In the genomic region with DNA sequence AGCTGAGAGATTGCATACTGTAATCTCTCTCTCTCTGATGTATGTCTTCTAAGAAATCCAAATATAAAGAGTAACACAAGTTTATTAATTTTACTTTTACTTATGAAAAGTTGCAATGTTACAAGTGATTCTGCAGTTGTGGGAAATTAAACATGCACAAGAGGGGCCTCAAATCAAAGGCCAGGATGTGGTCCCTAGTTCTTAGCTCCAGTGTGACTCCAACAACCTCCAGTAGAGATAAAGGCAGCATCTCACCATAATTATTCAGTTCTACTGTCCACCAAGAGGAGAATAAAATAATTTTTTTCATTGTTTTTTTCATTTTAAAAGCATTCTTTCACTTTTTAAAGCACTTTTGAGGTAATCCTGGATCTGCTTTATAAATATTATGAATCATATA, we compare ENCODE assay signal across 34 cellular contexts.
"Had no signal": no experiment of that assay in that cellular context is flagged by ENCODE, and none has a peak within 500 bp of the region (broad histone marks: within the 10 kb centered on the region; RNA-seq: fewer than 3 reads in every experiment).

No MANE protein-coding gene starts in this region.

- H3K4me3 ChIP-seq: adrenal gland, body of pancreas, breast epithelium had no signal

- ATAC-seq: activated CD8-positive, alpha-beta T cell treated with anti-CD3 and anti-CD28 coated beads for 36 hours; activated naive CD4-positive, alpha-beta T cell treated with anti-CD3 and anti-CD28 coated beads, Interleukin-2, amount 50 U/mL, for 72 hours; activated T-cell treated with anti-CD3 and anti-CD28 coated beads, Interleukin-2, amount 50 U/mL, for 4 hours; activated T-cell treated with anti-CD3 and anti-CD28 coated beads, Interleukin-2, amount 50 U/mL, for 72 hours; activated T-helper 17 cell treated with anti-CD3 and anti-CD28 coated beads, Interleukin-2, amount 50 U/mL, for 72 hours; body of pancreas had no signal

- H3K36me3 ChIP-seq: adrenal gland, brain microvascular endothelial cell, breast epithelium had no signal

- H3K27ac ChIP-seq: adrenal gland, body of pancreas, brain microvascular endothelial cell, breast epithelium, VCaP had no signal

- H3K27me3 Mint-ChIP-seq: activated B cell treated with CpG ODN at 0.5 μM for 24 hours; activated CD4-positive, alpha-beta memory T cell treated with anti-CD3 and anti-CD28 coated beads for 36 hours; activated CD4-positive, alpha-beta T cell treated with anti-CD3 and anti-CD28 coated beads, Interleukin-2, amount 10 ng/mL, durations not matched to agents 24 days and 14 days; activated CD8-positive, alpha-beta T cell treated with anti-CD3 and anti-CD28 coated beads for 36 hours; activated naive CD8-positive, alpha-beta T cell treated with anti-CD3 and anti-CD28 coated beads for 36 hours; activated T-helper 17 cell treated with anti-CD3 and anti-CD28 coated beads, Interleukin-2, amount 50 U/mL, for 72 hours had no signal

- H3K27ac Mint-ChIP-seq: activated B cell treated with CpG ODN at 0.5 μM for 24 hours; activated CD4-positive, alpha-beta memory T cell treated with anti-CD3 and anti-CD28 coated beads for 36 hours; activated CD4-positive, alpha-beta T cell treated with anti-CD3 and anti-CD28 coated beads, Interleukin-2, amount 10 ng/mL, durations not matched to agents 24 days and 14 days; activated CD8-positive, alpha-beta T cell treated with anti-CD3 and anti-CD28 coated beads for 36 hours; activated naive CD4-positive, alpha-beta T cell treated with anti-CD3 and anti-CD28 coated beads for 36 hours; activated naive CD4-positive, alpha-beta T cell treated with anti-CD3 and anti-CD28 coated beads, Interleukin-2, amount 50 U/mL, for 72 hours; activated naive CD8-positive, alpha-beta T cell treated with anti-CD3 and anti-CD28 coated beads for 36 hours; activated T-cell treated with anti-CD3 and anti-CD28 coated beads, Interleukin-2, amount 50 U/mL, for 72 hours; activated T-helper 1 cell treated with anti-CD3 and anti-CD28 coated beads, Interleukin-12 subunit alpha, Interleukin-12 subunit beta, Interleukin-2, Interleukin-4 antibody, amounts not matched to agents 30 ng/mL and 10 ng/mL and 1 ng/mL, durations not matched to agents 14 hours and 24 hours and 36 hours; activated T-helper 17 cell treated with anti-CD3 and anti-CD28 coated beads, Interleukin-2, amount 50 U/mL, for 72 hours; T-helper 2 cell treated with Interferon-gamma antibody and Interleukin-4, amounts not matched to agents 5 μg/mL and 100 μg/mL, for 36 hours had no signal

- DNase-seq: activated B cell treated with CpG ODN at 0.5 μM for 24 hours; activated CD4-positive, alpha-beta memory T cell treated with anti-CD3 and anti-CD28 coated beads for 36 hours; activated CD4-positive, alpha-beta T cell treated with anti-CD3 and anti-CD28 coated beads for 4 hours; activated CD4-positive, alpha-beta T cell treated with anti-CD3 and anti-CD28 coated beads, Interleukin-2, amount 10 ng/mL, durations not matched to agents 24 days and 14 days; activated CD4-positive, alpha-beta T cell treated with anti-CD3 and anti-CD28 coated beads, Interleukin-2, amount 50 U/mL, for 1 hour; activated CD4-positive, alpha-beta T cell treated with anti-CD3 and anti-CD28 coated beads, Interleukin-2, amount 50 U/mL, for 4 hours; activated CD4-positive, CD25-positive, alpha-beta regulatory T cell treated with anti-CD3 and anti-CD28 coated beads, Interleukin-2, amount 50 U/mL, for 72 hours; activated CD8-positive, alpha-beta memory T cell treated with anti-CD3 and anti-CD28 coated beads, Interleukin-2, amount 50 U/mL, for 4 hours; activated CD8-positive, alpha-beta T cell treated with anti-CD3 and anti-CD28 coated beads for 36 hours; activated effector memory CD4-positive, alpha-beta T cell treated with anti-CD3 and anti-CD28 coated beads, Interleukin-2, amount 50 U/mL, for 16 hours; activated gamma-delta T cell treated with Interleukin-2 at 50 U/mL for 16 hours; activated naive CD4-positive, alpha-beta T cell; activated naive CD4-positive, alpha-beta T cell treated with anti-CD3 and anti-CD28 coated beads for 36 hours; activated naive CD4-positive, alpha-beta T cell treated with anti-CD3 and anti-CD28 coated beads, Interleukin-2, amount 50 U/mL, for 16 hours; activated naive CD8-positive, alpha-beta T cell treated with anti-CD3 and anti-CD28 coated beads for 36 hours; activated T-cell treated with anti-CD3 and anti-CD28 coated beads for 4 hours; activated T-cell treated with anti-CD3 and anti-CD28 coated beads, Interleukin-2, amount 50 U/mL, for 1 hour; activated T-cell treated with anti-CD3 and anti-CD28 coated beads, Interleukin-2, amount 50 U/mL, for 4 hours; activated T-cell treated with anti-CD3 and anti-CD28 coated beads, Interleukin-2, amount 50 U/mL, for 72 hours; adrenal gland; amniotic stem cell; aorta; body of pancreas; brain microvascular endothelial cell; central memory CD4-positive, alpha-beta T cell; cerebellar nuclear complex; T-helper 2 cell; T-helper 9 cell had no signal

- H3K4me1 ChIP-seq: adrenal gland, body of pancreas, breast epithelium had no signal

- H3K4me3 Mint-ChIP-seq: activated B cell treated with CpG ODN at 0.5 μM for 24 hours; activated CD4-positive, alpha-beta memory T cell treated with anti-CD3 and anti-CD28 coated beads for 36 hours; activated CD4-positive, alpha-beta T cell treated with anti-CD3 and anti-CD28 coated beads, Interleukin-2, amount 10 ng/mL, durations not matched to agents 24 days and 14 days; activated CD8-positive, alpha-beta T cell treated with anti-CD3 and anti-CD28 coated beads for 36 hours; activated naive CD4-positive, alpha-beta T cell treated with anti-CD3 and anti-CD28 coated beads for 36 hours; activated naive CD8-positive, alpha-beta T cell treated with anti-CD3 and anti-CD28 coated beads for 36 hours; activated T-cell treated with anti-CD3 and anti-CD28 coated beads, Interleukin-2, amount 50 U/mL, for 4 hours; activated T-cell treated with anti-CD3 and anti-CD28 coated beads, Interleukin-2, amount 50 U/mL, for 72 hours; activated T-helper 1 cell treated with anti-CD3 and anti-CD28 coated beads, Interleukin-12 subunit alpha, Interleukin-12 subunit beta, Interleukin-2, Interleukin-4 antibody, amounts not matched to agents 30 ng/mL and 10 ng/mL and 1 ng/mL, durations not matched to agents 14 hours and 24 hours and 36 hours; activated T-helper 17 cell treated with anti-CD3 and anti-CD28 coated beads, Interleukin-2, amount 50 U/mL, for 72 hours; T-helper 2 cell treated with Interferon-gamma antibody and Interleukin-4, amounts not matched to agents 5 μg/mL and 100 μg/mL, for 36 hours had no signal

- H3K36me3 Mint-ChIP-seq: activated CD4-positive, alpha-beta memory T cell treated with anti-CD3 and anti-CD28 coated beads for 36 hours; activated naive CD4-positive, alpha-beta T cell treated with anti-CD3 and anti-CD28 coated beads, Interleukin-2, amount 50 U/mL, for 72 hours; activated naive CD8-positive, alpha-beta T cell treated with anti-CD3 and anti-CD28 coated beads for 36 hours had no signal

- H3K9me3 ChIP-seq: adrenal gland, body of pancreas, breast epithelium had no signal

- H3K9me3 Mint-ChIP-seq: activated B cell treated with CpG ODN at 0.5 μM for 24 hours; activated CD4-positive, alpha-beta memory T cell treated with anti-CD3 and anti-CD28 coated beads for 36 hours; activated CD4-positive, alpha-beta T cell treated with anti-CD3 and anti-CD28 coated beads, Interleukin-2, amount 10 ng/mL, durations not matched to agents 24 days and 14 days; activated CD8-positive, alpha-beta T cell treated with anti-CD3 and anti-CD28 coated beads for 36 hours; activated naive CD4-positive, alpha-beta T cell treated with anti-CD3 and anti-CD28 coated beads for 36 hours; activated naive CD8-positive, alpha-beta T cell treated with anti-CD3 and anti-CD28 coated beads for 36 hours; activated T-cell treated with anti-CD3 and anti-CD28 coated beads, Interleukin-2, amount 50 U/mL, for 4 hours; activated T-cell treated with anti-CD3 and anti-CD28 coated beads, Interleukin-2, amount 50 U/mL, for 72 hours; activated T-helper 1 cell treated with anti-CD3 and anti-CD28 coated beads, Interleukin-12 subunit alpha, Interleukin-12 subunit beta, Interleukin-2, Interleukin-4 antibody, amounts not matched to agents 30 ng/mL and 10 ng/mL and 1 ng/mL, durations not matched to agents 14 hours and 24 hours and 36 hours; activated T-helper 17 cell treated with anti-CD3 and anti-CD28 coated beads, Interleukin-2, amount 50 U/mL, for 72 hours; T-helper 2 cell treated with Interferon-gamma antibody and Interleukin-4, amounts not matched to agents 5 μg/mL and 100 μg/mL, for 36 hours had no signal

- H3K27me3 ChIP-seq: adrenal gland, body of pancreas, brain microvascular endothelial cell, breast epithelium had no signal

- H3K4me1 Mint-ChIP-seq: activated B cell treated with CpG ODN at 0.5 μM for 24 hours; activated CD4-positive, alpha-beta T cell treated with anti-CD3 and anti-CD28 coated beads, Interleukin-2, amount 10 ng/mL, durations not matched to agents 24 days and 14 days; activated T-helper 17 cell treated with anti-CD3 and anti-CD28 coated beads, Interleukin-2, amount 50 U/mL, for 72 hours had no signal
